ENCODE assay signal across 28 cellular contexts in the genomic region with DNA sequence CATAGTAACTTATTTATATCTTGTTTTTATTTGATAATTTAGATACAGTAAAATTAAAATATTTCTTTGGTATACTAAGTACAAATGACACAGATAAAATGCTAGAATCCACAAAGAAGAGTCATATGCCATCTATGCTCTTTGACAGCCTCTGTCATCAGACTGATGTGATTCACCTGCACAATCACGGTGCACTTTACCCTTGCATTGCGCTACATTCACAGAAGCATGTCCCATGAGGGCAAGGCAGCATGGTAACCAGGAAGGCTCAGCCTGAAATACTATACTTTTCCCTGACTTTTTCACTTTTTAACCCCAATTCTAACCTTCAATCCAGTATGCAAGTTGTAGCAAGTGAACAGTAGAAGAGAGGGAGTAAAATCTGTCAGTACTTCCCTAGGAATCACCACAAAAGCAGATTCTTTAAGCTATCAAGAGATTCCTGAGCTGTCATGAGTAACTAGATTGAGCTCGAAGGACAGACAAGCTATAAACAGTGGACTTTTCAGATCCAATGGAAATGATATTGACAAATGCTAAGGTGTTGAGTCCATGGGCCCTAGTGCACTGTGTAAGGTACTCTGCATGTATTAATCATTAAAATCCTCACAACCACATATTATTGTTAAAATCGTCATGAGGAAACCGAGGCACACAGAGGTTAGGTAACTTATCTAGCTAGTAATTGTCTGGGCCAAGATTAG. TPM values are rescaled to one million over a fixed set of nuclear protein-coding genes. Genes with fewer than 3 reads are reported as not detected.
DNase-seq lines count a peak whose midpoint lies in the region; ATAC-seq and TF ChIP-seq lines count a peak whose summit lies in the region.
"Had no signal": no experiment of that assay in that cellular context is flagged by ENCODE, and none has a peak within 500 bp of the region (broad histone marks: within the 10 kb centered on the region; RNA-seq: fewer than 3 reads in every experiment).

No MANE protein-coding gene starts in this region.

- H3K27me3 ChIP-seq in breast epithelium: no peaks in the 10 kb centered on the region
- no peaks in the 10 kb centered on the region for H3K27me3 ChIP-seq in right lobe of liver
- H3K27me3 ChIP-seq: gastrocnemius medialis, neural progenitor cell had no signal

- CTCF ChIA-PET in MCF 10A (lab: Yijun Ruan, JAX): interaction anchor here (0.9 to 1.4 kb wide), 3 partner anchors 43 to 75 kb away, joined by 3 to 7 read pairs (median 4); no protein-coding TSS in a partner anchor

- H3K9me3 ChIP-seq in breast epithelium: no peaks in the 10 kb centered on the region
- no peaks in the 10 kb centered on the region for H3K9me3 ChIP-seq in right lobe of liver
- H3K9me3 ChIP-seq: gastrocnemius medialis, lower lobe of right lung had no signal

- no peak for TF ChIP-seq POLR2A in breast epithelium (IDR thresholded peaks at IDR 0.05)
- peak; percentile 64 for TF ChIP-seq POLR2A in right lobe of liver (IDR thresholded peaks at IDR 0.05)

- TF ChIP-seq CTCF in breast epithelium (IDR thresholded peaks at IDR 0.05) (no peak), MCF 10A (IDR thresholded peaks at IDR 0.05; ENCODE audit: unreplicated experiment) (no peak), epithelial cell of esophagus (IDR thresholded peaks at IDR 0.05; ENCODE audit: insufficient read depth, low read depth, low read length, missing control alignments) (no peak), right lobe of liver (IDR thresholded peaks at IDR 0.05) (no peak), type B pancreatic cell (conservative IDR thresholded peaks at IDR 0.05) (no peak)

- DNase-seq in breast epithelium (ENCODE audit: low spot score in 2 of 2) (no peak), MCF 10A (ENCODE audit: unreplicated experiment) (no peak), epithelial cell of esophagus (ENCODE audit: low read depth) (peak; percentile 70), right lobe of liver (peak; percentile 55 to 79 (median 63)), type B pancreatic cell (ENCODE audit: extremely low spot score, unreplicated experiment) (no peak), activated T-cell treated with anti-CD3 and anti-CD28 coated beads for 4 hours (no peak)
- DNase-seq in stimulated activated CD4-positive, alpha-beta T cell treated with anti-CD3 and anti-CD28 coated beads, Interleukin-15, amount 100 ng/mL, for 24 hours: no peak
- DNase-seq: activated CD8-positive, alpha-beta memory T cell treated with anti-CD3 and anti-CD28 coated beads for 24 hours; activated naive CD4-positive, alpha-beta T cell; activated T-cell treated with anti-CD3 and anti-CD28 coated beads, Interleukin-2, amount 50 U/mL, for 4 hours; anterior cingulate cortex; CD8-positive, alpha-beta T cell; effector CD4-positive, alpha-beta T cell; gastrocnemius medialis; hypothalamus; lower lobe of right lung; NCI-H2081 treated with DMSO at 0.1 percent for 48 hours; NCI-H510A; NK-92 treated with Interleukin-12 subunit alpha and Interleukin-12 subunit beta, amount 100 ng/mL, for 24 hours; PC-9; posterior cingulate gyrus; stimulated activated CD4-positive, alpha-beta T cell treated with anti-CD3 and anti-CD28 coated beads, Interleukin-2, amount 100 ng/mL, for 24 hours had no signal

- peaks cover 0 to 6% of the 10 kb centered on the region in 2 donors for H3K4me1 ChIP-seq in breast epithelium
- H3K4me1 ChIP-seq in right lobe of liver: peaks cover 0 to 70% (median 34%) of the 10 kb centered on the region in 4 donors
- H3K4me1 ChIP-seq: gastrocnemius medialis, neural progenitor cell had no signal

- POLR2A ChIA-PET in MCF 10A (lab: Yijun Ruan, JAX): interaction anchor here (0.6 to 6.1 kb wide), 3 partner anchors 14 to 43 kb away, joined by 3 to 74 read pairs (median 4); partner anchors contain the start of gene SEC24D

- H3K4me3 Mint-ChIP-seq in MCF 10A (ENCODE audit: unreplicated experiment) (no peak overlapping the region), type B pancreatic cell (no peak overlapping the region)
- H3K4me3 Mint-ChIP-seq: activated T-cell treated with anti-CD3 and anti-CD28 coated beads, Interleukin-2, amount 50 U/mL, for 4 hours; CD8-positive, alpha-beta T cell; central memory CD8-positive, alpha-beta T cell; neural progenitor cell; T-helper 1 cell treated with Interleukin-12 subunit alpha and Interleukin-12 subunit beta and Interleukin-4 antibody, amounts not matched to agents 30 μg/mL and 1 μg/mL, for 36 hours had no signal

- peak overlapping the region; percentile 3 to 31 for H3K27ac ChIP-seq in breast epithelium
- peak overlapping the region; percentile 72 to 79 (median 76) for H3K27ac ChIP-seq in right lobe of liver
- H3K27ac ChIP-seq: gastrocnemius medialis, lower lobe of right lung, neural progenitor cell, PC-9 had no signal

- no peaks in the 10 kb centered on the region for H3K36me3 ChIP-seq in breast epithelium
- peaks cover 0 to 7% (median 0%) of the 10 kb centered on the region in 4 donors for H3K36me3 ChIP-seq in right lobe of liver
- H3K36me3 ChIP-seq: neural progenitor cell had no signal

- H3K4me3 ChIP-seq in breast epithelium: no peak overlapping the region
- H3K4me3 ChIP-seq in epithelial cell of esophagus (ENCODE audit: low read length): no peak overlapping the region
- H3K4me3 ChIP-seq in right lobe of liver: no peak overlapping the region
- H3K4me3 ChIP-seq: gastrocnemius medialis, lower lobe of right lung, neural progenitor cell, PC-9 had no signal

- ATAC-seq in right lobe of liver (peak; percentile 83 to 91 (median 87)), HG02885 (IDR thresholded peaks at IDR 0.05; ENCODE audit: poor library complexity, unreplicated experiment) (no peak)
- ATAC-seq: activated T-cell treated with anti-CD3 and anti-CD28 coated beads, Interleukin-2, amount 50 U/mL, for 4 hours; CD8-positive, alpha-beta T cell; gastrocnemius medialis; HCT116; lower lobe of right lung had no signal

- intact Hi-C loops in breast epithelium (cut with DNase I; ENCODE audit: low total_unique reads): no loop called here
- intact Hi-C loops in MCF 10A (cut with micrococcal nuclease): no loop called here
- intact Hi-C loops in right lobe of liver (cut with DNase I): no loop called here

- WGBS in right lobe of liver (ENCODE audit: insufficient coverage, low coverage, low lambda C conversion rate, missing lambda C conversion rate): 41% methylated on average over 5 of the region's 5 CpGs

- BruUV-seq in MCF 10A (replicated peaks; lab: Mats Ljungman, UMichigan): no TSS peak

- H3K4me1 Mint-ChIP-seq in MCF 10A (ENCODE audit: insufficient read depth, unreplicated experiment) (peaks cover 32% of the 10 kb centered on the region), type B pancreatic cell (ENCODE audit: unreplicated experiment) (peaks cover 7% of the 10 kb centered on the region)

- H3K36me3 Mint-ChIP-seq in MCF 10A (ENCODE audit: insufficient read depth, unreplicated experiment) (peaks cover 35% of the 10 kb centered on the region), type B pancreatic cell (peaks cover 21% of the 10 kb centered on the region)
- H3K36me3 Mint-ChIP-seq: neural progenitor cell had no signal

- H3K27ac Mint-ChIP-seq in MCF 10A (ENCODE audit: low read depth, unreplicated experiment) (no peak overlapping the region), type B pancreatic cell (peak overlapping the region; percentile 27)
- H3K27ac Mint-ChIP-seq: CD8-positive, alpha-beta T cell; IgD-negative memory B cell; neural progenitor cell; T-helper 1 cell treated with Interleukin-12 subunit alpha and Interleukin-12 subunit beta and Interleukin-4 antibody, amounts not matched to agents 30 μg/mL and 1 μg/mL, for 36 hours had no signal

- H3K27me3 Mint-ChIP-seq in MCF 10A (ENCODE audit: insufficient read depth, unreplicated experiment) (no peaks in the 10 kb centered on the region), type B pancreatic cell (no peaks in the 10 kb centered on the region)
- H3K27me3 Mint-ChIP-seq: central memory CD8-positive, alpha-beta T cell; IgD-negative memory B cell had no signal

- H3K9me3 Mint-ChIP-seq in MCF 10A (ENCODE audit: unreplicated experiment) (no peaks in the 10 kb centered on the region), type B pancreatic cell (no peaks in the 10 kb centered on the region)
- H3K9me3 Mint-ChIP-seq: activated T-cell treated with anti-CD3 and anti-CD28 coated beads, Interleukin-2, amount 50 U/mL, for 4 hours; CD8-positive, alpha-beta T cell; central memory CD8-positive, alpha-beta T cell; IgD-negative memory B cell; neural progenitor cell; T-helper 1 cell treated with Interleukin-12 subunit alpha and Interleukin-12 subunit beta and Interleukin-4 antibody, amounts not matched to agents 30 μg/mL and 1 μg/mL, for 36 hours had no signal

RNA-seq across cellular contexts. Expression of gene SEC24D, which starts 14.2 kb away (rescaled TPM):
- 10 to 100 TPM; 24.5 to 63.6 (median 50.8) TPM for total RNA-seq in breast epithelium
- total RNA-seq in MCF 10A (2022): 117 and 134 TPM in 2 replicates
- 10 to 100 TPM; 52.2 to 80.1 (median 69.2) TPM for total RNA-seq in right lobe of liver
- total RNA-seq in type B pancreatic cell (ENCODE audit: low replicate concordance): 53.9 and 87.6 TPM in 2 replicates

Comparison
In these comparisons a context has a peak if more than half of its experiments do, and no peak if none do; other contexts are left out.
1. DNase-seq: peak in epithelial cell of esophagus (single experiment) and right lobe of liver (3 of 3); none in breast epithelium (0 of 2), MCF 10A (single experiment), type B pancreatic cell (single experiment), activated T-cell treated with anti-CD3 and anti-CD28 coated beads for 4 hours (single experiment) and stimulated activated CD4-positive, alpha-beta T cell treated with anti-CD3 and anti-CD28 coated beads, Interleukin-15, amount 100 ng/mL, for 24 hours (single experiment).